Comparison of ENCODE assay signal across 26 cellular contexts in genomic region chr5:130365956-130366355, GRCh38.
DNase-seq lines count a peak whose midpoint lies in the region; ATAC-seq and TF ChIP-seq lines count a peak whose summit lies in the region.
"Had no signal": no experiment of that assay in that cellular context is flagged by ENCODE, and none has a peak within 500 bp of the region (broad histone marks: within the 10 kb centered on the region; RNA-seq: fewer than 3 reads in every experiment).

No MANE protein-coding gene starts in this region.

- H3K9ac ChIP-seq in mesendoderm (ENCODE audit: low read length) = no peak overlapping the region
- H3K9ac ChIP-seq: BLaER1 had no signal

- TF ChIP-seq CTCF in endothelial cell (IDR thresholded peaks at IDR 0.05; ENCODE audit: unreplicated experiment) = no peak

- peak overlapping the region; percentile 65 for H3K27ac Mint-ChIP-seq in endothelial cell (ENCODE audit: unreplicated experiment)
- H3K27ac Mint-ChIP-seq: CD14-positive monocyte; CD4-positive, alpha-beta memory T cell; CD4-positive, CD25-positive, alpha-beta regulatory T cell; CD8-positive, alpha-beta memory T cell had no signal

- no peaks in the 10 kb centered on the region for H3K79me1 ChIP-seq in mesendoderm (ENCODE audit: low read length)

- no CpG with 5 or more reads among the region's 2 CpGs for WGBS in mesendoderm (ENCODE audit: extremely low coverage, insufficient coverage, low lambda C conversion rate)

- no peak overlapping the region for H4K5ac ChIP-seq in mesendoderm (ENCODE audit: low read length)

- no peak for ATAC-seq in GM21381 (IDR thresholded peaks at IDR 0.05; ENCODE audit: unreplicated experiment)
- ATAC-seq in HG02763 (IDR thresholded peaks at IDR 0.05; ENCODE audit: unreplicated experiment) = no peak
- ATAC-seq in GM18858 (IDR thresholded peaks at IDR 0.05; ENCODE audit: unreplicated experiment) = no peak
- ATAC-seq: GM12878 had no signal

- H3K4me3 ChIP-seq in mesendoderm (ENCODE audit: low read length) = no peak overlapping the region
- H3K4me3 ChIP-seq: BLaER1, GM12878 had no signal

- DNase-seq in dermis blood vessel endothelial cell (peak; percentile 19), endothelial cell (ENCODE audit: low spot score) (peak; percentile 5), glomerular endothelial cell (ENCODE audit: extremely low read depth, low read depth, low spot score) (peak; percentile 34), mesendoderm (peak; percentile 35), iPS-NIHi11 (ENCODE audit: low spot score) (no peak)
- DNase-seq: 8988T; ACHN; BE2C; C1 segment of cervical spinal cord; CD4-positive, alpha-beta memory T cell; CD4-positive, CD25-positive, alpha-beta regulatory T cell; CD8-positive, alpha-beta memory T cell; COR-L47; DMS 273 treated with DMSO at 0.1 percent for 48 hours; DMS153; DMS53; DMS79; DND-41; EL; GDM1 had no signal

- no peak overlapping the region for H2AK5ac ChIP-seq in mesendoderm (ENCODE audit: low read length)

- peaks cover 7% of the 10 kb centered on the region for H3K4me1 Mint-ChIP-seq in endothelial cell (ENCODE audit: unreplicated experiment)
- H3K4me1 Mint-ChIP-seq: CD14-positive monocyte; CD4-positive, alpha-beta memory T cell; CD4-positive, CD25-positive, alpha-beta regulatory T cell; CD8-positive, alpha-beta memory T cell had no signal

- H2BK15ac ChIP-seq in mesendoderm (replicated peaks; ENCODE audit: low read depth) = no peak overlapping the region

- H3K4ac ChIP-seq in mesendoderm (ENCODE audit: low read depth, low read length) = no peak overlapping the region

- H3K27me3 ChIP-seq in mesendoderm (ENCODE audit: insufficient read depth, low read length, poor library complexity) = no peaks in the 10 kb centered on the region
- H3K27me3 ChIP-seq: BE2C, BLaER1 had no signal

- no peaks in the 10 kb centered on the region for H3K36me3 Mint-ChIP-seq in endothelial cell (ENCODE audit: low read depth, unreplicated experiment)
- H3K36me3 Mint-ChIP-seq: CD14-positive monocyte; CD4-positive, alpha-beta memory T cell; CD4-positive, CD25-positive, alpha-beta regulatory T cell; CD8-positive, alpha-beta memory T cell had no signal

- H3K9me3 Mint-ChIP-seq in endothelial cell (ENCODE audit: unreplicated experiment) = no peaks in the 10 kb centered on the region

- H3K36me3 ChIP-seq in mesendoderm (ENCODE audit: control insufficient read depth, insufficient read depth, low read length) = no peaks in the 10 kb centered on the region
- H3K36me3 ChIP-seq: BE2C, BLaER1 had no signal

- H3K4me3 Mint-ChIP-seq in endothelial cell (ENCODE audit: unreplicated experiment) = no peak overlapping the region
- H3K4me3 Mint-ChIP-seq: CD14-positive monocyte; CD4-positive, alpha-beta memory T cell; CD4-positive, CD25-positive, alpha-beta regulatory T cell; CD8-positive, alpha-beta memory T cell had no signal

- peaks cover 1% of the 10 kb centered on the region for H3K27me3 Mint-ChIP-seq in endothelial cell (ENCODE audit: unreplicated experiment)
- H3K27me3 Mint-ChIP-seq: CD4-positive, alpha-beta memory T cell; CD4-positive, CD25-positive, alpha-beta regulatory T cell; CD8-positive, alpha-beta memory T cell had no signal

- no peak overlapping the region for H2BK120ac ChIP-seq in mesendoderm (ENCODE audit: low read depth, low read length)

- H2BK5ac ChIP-seq in mesendoderm (ENCODE audit: low read length) = no peak overlapping the region

- no peak overlapping the region for H4K8ac ChIP-seq in mesendoderm (ENCODE audit: low read depth, low read length)

- no peak overlapping the region for H3K18ac ChIP-seq in mesendoderm (ENCODE audit: low read length)

- H3K4me2 ChIP-seq in mesendoderm (ENCODE audit: low read length) = no peak overlapping the region
- H3K4me2 ChIP-seq: BLaER1 had no signal

- no peaks in the 10 kb centered on the region for H3K79me2 ChIP-seq in mesendoderm (ENCODE audit: control insufficient read depth, insufficient read depth, low read length)

- no peak overlapping the region for H3K56ac ChIP-seq in mesendoderm (ENCODE audit: low read length)

- no peak overlapping the region for H3K23ac ChIP-seq in mesendoderm (ENCODE audit: low read length)

- H3K4me1 ChIP-seq in mesendoderm (ENCODE audit: control insufficient read depth, low read depth, low read length) = no peaks in the 10 kb centered on the region
- H3K4me1 ChIP-seq: BE2C, BLaER1 had no signal

- H3K27ac ChIP-seq in mesendoderm (ENCODE audit: low read depth, low read length) = no peak overlapping the region
- H3K27ac ChIP-seq: BLaER1 had no signal
